Comparison of ENCODE assay signal across 11 cellular contexts in genomic region chr7:84336303-84336702, GRCh38.
DNase-seq lines count a peak whose midpoint lies in the region; ATAC-seq and TF ChIP-seq lines count a peak whose summit lies in the region.
"Had no signal": no experiment of that assay in that cellular context is flagged by ENCODE, and none has a peak within 500 bp of the region (broad histone marks: within the 10 kb centered on the region; RNA-seq: fewer than 3 reads in every experiment).

No MANE protein-coding gene starts in this region.

- peak; percentile 78 for ATAC-seq in GM21528 (IDR thresholded peaks at IDR 0.05; ENCODE audit: low FRiP score, unreplicated experiment)

- H3K9me3 ChIP-seq in transverse colon: no peaks in the 10 kb centered on the region
- H3K9me3 ChIP-seq in Karpas-422 (ENCODE audit: low read length): peaks cover 17% of the 10 kb centered on the region

- no peak for TF ChIP-seq POLR2A in transverse colon (IDR thresholded peaks at IDR 0.05)

- H3K4me3 Mint-ChIP-seq in brain: peak overlapping the region in 1 of 5 experiments; percentile 10

- 50 to 60% methylated on average over 2 of the region's 2 CpGs for WGBS in transverse colon (ENCODE audit: low coverage in 1 of 2), 2 donors

- H3K27me3 Mint-ChIP-seq in brain: no peaks in the 10 kb centered on the region

- in situ Hi-C loops in transverse colon (cut with MboI; ENCODE audit: low pct_ligation_motif_present in 1 of 4, low pct_unique_long_range_greater_than_20kb in 1 of 4, low sequenced_read_pairs in 3 of 4): no loop called here

- no peaks in the 10 kb centered on the region for H4K20me1 ChIP-seq in Karpas-422 (ENCODE audit: insufficient read depth, low read depth, low read length)

- H3K9me3 Mint-ChIP-seq in brain: no peaks in the 10 kb centered on the region

- H3K36me3 ChIP-seq in transverse colon (no peaks in the 10 kb centered on the region), Karpas-422 (ENCODE audit: insufficient read depth, low read length) (no peaks in the 10 kb centered on the region)

- no peaks in the 10 kb centered on the region for H3K36me3 Mint-ChIP-seq in brain

- H3K79me2 ChIP-seq in Karpas-422 (ENCODE audit: low read length): no peaks in the 10 kb centered on the region

- H3K4me3 ChIP-seq in AG10803 (ENCODE audit: low read length) (no peak overlapping the region), transverse colon (no peak overlapping the region), Karpas-422 (ENCODE audit: low read length) (no peak overlapping the region)

- DNase-seq in AG10803 (ENCODE audit: low read depth) (peak; percentile 74), HuH-7 (ENCODE audit: low spot score) (peak; percentile 21), NCI-H1092 treated with DMSO at 0.1 percent for 48 hours (lab: John Stamatoyannopoulos, UW) (no peak), transverse colon (no peak), NCI-H1436 (lab: John Stamatoyannopoulos, UW) (no peak), Karpas-422 (no peak)
- DNase-seq: left cardiac atrium, NCI-H187 treated with DMSO at 0.1 percent for 48 hours had no signal

- H3K9ac ChIP-seq in Karpas-422 (ENCODE audit: low read length): no peak overlapping the region

- no peak overlapping the region for H3K4me2 ChIP-seq in Karpas-422 (ENCODE audit: low read depth, low read length, poor library complexity, severe bottlenecking)

- intact Hi-C loops in transverse colon (cut with DNase I; ENCODE audit: low total_unique reads): no loop called here

- H2AFZ ChIP-seq in Karpas-422 (ENCODE audit: low read length): no peak overlapping the region

- H3K4me1 ChIP-seq in transverse colon (no peaks in the 10 kb centered on the region), Karpas-422 (ENCODE audit: low read length) (no peaks in the 10 kb centered on the region)

- H3K27ac ChIP-seq in transverse colon: no peak overlapping the region
- H3K27ac ChIP-seq in Karpas-422 (ENCODE audit: low read length): no peak overlapping the region
- H3K27ac ChIP-seq: VCaP had no signal

- TF ChIP-seq CTCF in AG10803 (conservative IDR thresholded peaks at IDR 0.05; ENCODE audit: low read length) (no peak), brain (conservative IDR thresholded peaks at IDR 0.05) (no peak), transverse colon (IDR thresholded peaks at IDR 0.05) (no peak)

- TF ChIP-seq EP300 in transverse colon (IDR thresholded peaks at IDR 0.05; ENCODE audit: low read depth): no peak

- peaks cover 57% of the 10 kb centered on the region for H3K4me1 Mint-ChIP-seq in brain

- H3K27me3 ChIP-seq in transverse colon: no peaks in the 10 kb centered on the region
- H3K27me3 ChIP-seq in Karpas-422 (ENCODE audit: low read length): no peaks in the 10 kb centered on the region

- H3K9me2 ChIP-seq in Karpas-422 (replicated peaks; ENCODE audit: insufficient read depth, low read length): no peaks in the 10 kb centered on the region

- peak overlapping the region in 4 of 5 experiments; percentile 44 to 80 (median 62) for H3K27ac Mint-ChIP-seq in brain

Comparison
In these comparisons a context has a peak if more than half of its experiments do, and no peak if none do; other contexts are left out.
1. DNase-seq: peak in AG10803 (single experiment) and HuH-7 (single experiment); none in NCI-H1092 treated with DMSO at 0.1 percent for 48 hours (single experiment), transverse colon (single experiment), NCI-H1436 (single experiment) and Karpas-422 (single experiment).